In the genomic region with DNA sequence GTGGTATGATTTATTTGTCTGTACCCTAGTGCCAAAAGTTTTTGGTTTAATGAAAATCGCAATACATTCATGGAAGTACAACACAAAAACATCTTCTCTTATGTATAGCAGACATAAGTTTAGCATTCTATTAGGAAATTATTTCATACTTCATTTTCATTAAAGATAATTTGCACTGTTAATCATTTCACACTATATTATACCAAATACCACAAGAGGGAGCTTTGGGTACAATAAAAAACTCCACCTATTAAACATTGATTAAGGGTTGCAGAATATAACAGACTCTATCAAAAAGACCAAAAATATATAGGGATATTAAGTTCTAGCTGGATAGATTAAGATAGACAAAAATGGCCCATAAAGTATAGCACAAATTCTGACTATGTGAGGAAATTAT, we compare ENCODE assay signal across 1 cellular context.
TF ChIP-seq lines count a peak whose summit lies in the region.

No MANE protein-coding gene starts in this region.

TF ChIP-seq in Ishikawa, 13 proteins besides CTCF, POLR2A, EP300 and RAD21 (continued from another document):
- TF ChIP-seq REST (IDR thresholded peaks at IDR 0.05; ENCODE audit: low read depth): no peak
